ENCODE assay signal across 7 cellular contexts in the genomic region with DNA sequence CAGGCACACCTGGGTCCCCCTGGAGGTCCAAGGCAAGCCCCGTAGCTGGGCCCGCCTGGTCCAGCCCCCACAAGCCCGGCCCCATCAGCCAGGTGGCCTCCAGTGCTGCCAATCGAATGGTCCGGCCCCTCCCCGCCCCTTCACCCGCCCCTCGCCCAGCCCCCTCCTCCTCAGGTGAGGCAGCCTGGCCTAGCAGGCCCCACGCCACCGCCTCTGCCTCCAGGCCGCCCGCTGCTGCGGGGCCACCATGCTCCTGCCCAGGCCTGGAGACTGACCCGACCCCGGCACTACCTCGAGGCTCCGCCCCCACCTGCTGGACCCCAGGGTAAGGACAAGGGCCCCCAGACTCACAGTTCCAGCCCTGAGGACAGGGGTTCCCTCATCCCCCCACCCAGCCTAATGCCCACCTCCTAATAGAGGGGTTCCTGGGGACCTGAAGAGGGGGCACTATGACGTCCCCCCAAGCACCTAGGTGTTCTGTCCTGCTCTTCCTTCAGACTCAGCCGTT. TPM values are rescaled to one million over a fixed set of nuclear protein-coding genes. Genes with fewer than 3 reads are reported as not detected.
DNase-seq lines count a peak whose midpoint lies in the region; ATAC-seq and TF ChIP-seq lines count a peak whose summit lies in the region.

Gene HPN, plus strand, starts transcription at position 174 of the 508 bp plus-strand sequence. CDS start 786 bp downstream, outside the sequence.

- no peaks in the 10 kb centered on the region for H3K9me3 ChIP-seq in MM.1S (replicated peaks; ENCODE audit: insufficient read depth, low read length)
- H3K9me3 ChIP-seq in body of pancreas: no peaks in the 10 kb centered on the region
- no peaks in the 10 kb centered on the region for H3K9me3 ChIP-seq in right lobe of liver
- H3K9me3 ChIP-seq in suprapubic skin: no peaks in the 10 kb centered on the region

- DNase-seq in MM.1S (no peak), body of pancreas (peak; percentile 86 to 94 (median 90)), right lobe of liver (peak; percentile 90 to 95 (median 95)), suprapubic skin (ENCODE audit: low spot score in 2 of 2) (no peak), foreskin fibroblast (no peak)

- H3K4me2 ChIP-seq in MM.1S (ENCODE audit: low read depth, low read length): peak within 1 kb of the TSS; percentile 34; the same call in 1 of the 2 replicates

- 17 to 34% methylated on average over 2 to 19 of the region's 19 CpGs for WGBS in body of pancreas, 2 donors
- 9% methylated on average over 3 of the region's 19 CpGs for WGBS in right lobe of liver (ENCODE audit: insufficient coverage, low coverage, low lambda C conversion rate, missing lambda C conversion rate)
- WGBS in suprapubic skin: 63% methylated on average over 2 of the region's 19 CpGs

- H2AFZ ChIP-seq in MM.1S (ENCODE audit: low read length): no peak within 1 kb of the TSS

- no peak within 1 kb of the TSS for H3K9ac ChIP-seq in MM.1S (ENCODE audit: low read length)

- H3K27me3 ChIP-seq in MM.1S (replicated peaks; ENCODE audit: insufficient read depth, low read length): peaks cover 83% of the 10 kb centered on the region
- H3K27me3 ChIP-seq in body of pancreas: no peaks in the 10 kb centered on the region
- no peaks in the 10 kb centered on the region for H3K27me3 ChIP-seq in right lobe of liver
- peaks cover 5% of the 10 kb centered on the region for H3K27me3 ChIP-seq in suprapubic skin

- TF ChIP-seq EP300 in suprapubic skin (IDR thresholded peaks at IDR 0.05): no peak

- 0 out of 2 replicates have a peak, but pooled peaks cover 2% of the 10 kb centered on the region for H4K20me1 ChIP-seq in MM.1S (ENCODE audit: insufficient read depth, low read length)

- no peaks in the 10 kb centered on the region for H3K9me2 ChIP-seq in MM.1S (replicated peaks; ENCODE audit: insufficient read depth, low read length)

- H3K4me3 ChIP-seq in MM.1S (ENCODE audit: low read length): no peak within 1 kb of the TSS
- H3K4me3 ChIP-seq in body of pancreas: peak within 1 kb of the TSS; percentile 9 to 38
- H3K4me3 ChIP-seq in right lobe of liver: peak within 1 kb of the TSS; percentile 54 to 81 (median 81)
- peak within 1 kb of the TSS; percentile 28 for H3K4me3 ChIP-seq in suprapubic skin
- H3K4me3 ChIP-seq in foreskin fibroblast (ENCODE audit: low read depth in 1 of 2, low read length in 2 of 2): no peak within 1 kb of the TSS

- intact Hi-C loops in body of pancreas (cut with DNase I) (loop anchor here (10.0 kb wide), 1 partner anchor 93 kb away; the partner anchor contains the start of genes FXYD1 and LGI4), right lobe of liver (cut with DNase I) (loop anchor here in 1 of 2 donors (5.0 kb wide), 1 partner anchor 96 kb away; the partner anchor contains the start of genes FXYD1 and LGI4)

- no peaks in the 10 kb centered on the region for H3K79me2 ChIP-seq in MM.1S (ENCODE audit: low read length)

- TF ChIP-seq CTCF in MM.1S (IDR thresholded peaks at IDR 0.05; ENCODE audit: low read length) (no peak), body of pancreas (IDR thresholded peaks at IDR 0.05) (no peak), right lobe of liver (IDR thresholded peaks at IDR 0.05) (no peak), suprapubic skin (IDR thresholded peaks at IDR 0.05) (no peak), foreskin fibroblast (IDR thresholded peaks at IDR 0.05; ENCODE audit: low read depth, low read length) (no peak)

- H3F3A ChIP-seq in MM.1S (ENCODE audit: insufficient read depth, low read length): no peaks in the 10 kb centered on the region

- ATAC-seq in body of pancreas (peak; percentile 79), right lobe of liver (peak; percentile 58 to 76 (median 65)), HG02852 (IDR thresholded peaks at IDR 0.05; ENCODE audit: unreplicated experiment) (no peak), GM21737 (IDR thresholded peaks at IDR 0.05; ENCODE audit: unreplicated experiment) (no peak)

- peak; percentile 76 to 84 (median 79) for TF ChIP-seq POLR2A in body of pancreas (IDR thresholded peaks at IDR 0.05)
- TF ChIP-seq POLR2A in right lobe of liver (IDR thresholded peaks at IDR 0.05): peak; percentile 53
- TF ChIP-seq POLR2A in suprapubic skin (IDR thresholded peaks at IDR 0.05): no peak

- H3K4me1 ChIP-seq in MM.1S (ENCODE audit: low read length) (no peaks in the 10 kb centered on the region), body of pancreas (peaks cover 64% of the 10 kb centered on the region), right lobe of liver (peaks cover 0 to 50% (median 18%) of the 10 kb centered on the region in 4 donors), suprapubic skin (peaks cover 38% of the 10 kb centered on the region)

- H3K36me3 ChIP-seq in MM.1S (replicated peaks; ENCODE audit: insufficient read depth, low read length) (no peaks in the 10 kb centered on the region), body of pancreas (replicated peaks in 1 of 2; ENCODE audit: insufficient read depth in 1 of 2, low read depth in 2 of 2) (no peaks in the 10 kb centered on the region), right lobe of liver (no peaks in the 10 kb centered on the region), suprapubic skin (no peaks in the 10 kb centered on the region)

- H3K27ac ChIP-seq in MM.1S (ENCODE audit: low read length) (no peak within 1 kb of the TSS), body of pancreas (peak within 1 kb of the TSS; percentile 91 to 97 (median 96)), right lobe of liver (peak within 1 kb of the TSS; percentile 84 to 97 (median 84)), suprapubic skin (peak within 1 kb of the TSS; percentile 33)

RNA-seq across cellular contexts. Expression of gene HPN, which starts in this region (rescaled TPM):
- total RNA-seq in body of pancreas (100 to 1,000 TPM; 135 to 289 TPM), right lobe of liver (100 to 1,000 TPM; 285 to 486 (median 374) TPM), suprapubic skin (1 to 10 TPM in 1 of 4 donors, under 1 TPM in 2, not detected in 1; 0.26 to 1.7 (median 0.56) TPM)

Comparison
In these comparisons a context has a peak if more than half of its experiments do, and no peak if none do; other contexts are left out.
1. RNA of gene HPN (total RNA-seq): 285 to 486 TPM in right lobe of liver and 135 to 289 TPM in body of pancreas; 0.26 to 1.7 TPM in suprapubic skin; every median in the first group is over 10 times any median in the second.
2. DNase-seq: peak in body of pancreas (4 of 4) and right lobe of liver (3 of 3); none in MM.1S (single experiment), suprapubic skin (0 of 2) and foreskin fibroblast (0 of 2).
3. H3K4me3 ChIP-seq: peak in body of pancreas (2 of 2), right lobe of liver (3 of 3) and suprapubic skin (single experiment); none in MM.1S (single experiment) and foreskin fibroblast (0 of 2).
4. ATAC-seq: peak in body of pancreas (single experiment) and right lobe of liver (4 of 4); none in HG02852 (single experiment) and GM21737 (single experiment).
5. POLR2A ChIP-seq: peak in body of pancreas (3 of 3) and right lobe of liver (single experiment); none in suprapubic skin (0 of 2).